ENCODE assay signal across 2 cellular contexts in genomic region chr9:126285652-126286051, GRCh38. TPM values are rescaled to one million over a fixed set of nuclear protein-coding genes. Genes with fewer than 3 reads are reported as not detected.
"Had no signal": no experiment of that assay in that cellular context is flagged by ENCODE, and none has a peak within 500 bp of the region (broad histone marks: within the 10 kb centered on the region; RNA-seq: fewer than 3 reads in every experiment).

No MANE protein-coding gene starts in this region.

RNA-seq across cellular contexts. Expression of gene MVB12B, which starts 41.0 kb away (rescaled TPM):
- total RNA-seq: HT-29, K562 had no signal
